ENCODE assay signal across 15 cellular contexts in genomic region chr10:61973169-61973568, GRCh38.
A peak's percentile ranks its signal among the peaks of the same experiment; 100 is the strongest.
DNase-seq lines count a peak whose midpoint lies in the region; ATAC-seq and TF ChIP-seq lines count a peak whose summit lies in the region.
"Had no signal": no experiment of that assay in that cellular context is flagged by ENCODE, and none has a peak within 500 bp of the region (broad histone marks: within the 10 kb centered on the region; RNA-seq: fewer than 3 reads in every experiment).

No MANE protein-coding gene starts in this region.

- no peak overlapping the region for H3K4me3 Mint-ChIP-seq in activated CD4-positive, alpha-beta memory T cell treated with anti-CD3 and anti-CD28 coated beads for 36 hours
- no peak overlapping the region for H3K4me3 Mint-ChIP-seq in activated CD4-positive, alpha-beta memory T cell treated with anti-CD3 and anti-CD28 coated beads, Interleukin-2, amount 10 ng/mL, durations not matched to agents 7 days and 5 days
- H3K4me3 Mint-ChIP-seq in naive B cell: peak overlapping the region in 4 of 8 donors; percentile 20 to 52 (median 28)
- H3K4me3 Mint-ChIP-seq in activated naive CD4-positive, alpha-beta T cell treated with anti-CD3 and anti-CD28 coated beads for 36 hours: no peak overlapping the region

- no peaks in the 10 kb centered on the region for H3K36me3 ChIP-seq in urinary bladder (ENCODE audit: insufficient read depth)

- H3K9me3 Mint-ChIP-seq in activated CD4-positive, alpha-beta memory T cell treated with anti-CD3 and anti-CD28 coated beads for 36 hours: peaks cover 11% of the 10 kb centered on the region
- peaks cover 10% of the 10 kb centered on the region for H3K9me3 Mint-ChIP-seq in activated CD4-positive, alpha-beta memory T cell treated with anti-CD3 and anti-CD28 coated beads, Interleukin-2, amount 10 ng/mL, durations not matched to agents 7 days and 5 days
- peaks cover 0 to 16% (median 9%) of the 10 kb centered on the region in 7 donors for H3K9me3 Mint-ChIP-seq in naive B cell
- peaks cover 8% of the 10 kb centered on the region for H3K9me3 Mint-ChIP-seq in activated naive CD4-positive, alpha-beta T cell treated with anti-CD3 and anti-CD28 coated beads for 36 hours

- H3K27ac ChIP-seq in coronary artery (peak overlapping the region; percentile 7 to 20), urinary bladder (ENCODE audit: low read depth) (peak overlapping the region; percentile 73)
- H3K27ac ChIP-seq: HL-60, parathyroid adenoma had no signal

- intact Hi-C loops in activated CD4-positive, alpha-beta memory T cell treated with anti-CD3 and anti-CD28 coated beads for 36 hours (cut with micrococcal nuclease): no loop called here
- intact Hi-C loops in activated naive CD4-positive, alpha-beta T cell treated with anti-CD3 and anti-CD28 coated beads for 36 hours (cut with micrococcal nuclease): no loop called here

- H3K27me3 Mint-ChIP-seq in activated CD4-positive, alpha-beta memory T cell treated with anti-CD3 and anti-CD28 coated beads for 36 hours: no peaks in the 10 kb centered on the region
- no peaks in the 10 kb centered on the region for H3K27me3 Mint-ChIP-seq in activated CD4-positive, alpha-beta memory T cell treated with anti-CD3 and anti-CD28 coated beads, Interleukin-2, amount 10 ng/mL, durations not matched to agents 7 days and 5 days
- H3K27me3 Mint-ChIP-seq in naive B cell: no peaks in the 10 kb centered on the region
- no peaks in the 10 kb centered on the region for H3K27me3 Mint-ChIP-seq in activated naive CD4-positive, alpha-beta T cell treated with anti-CD3 and anti-CD28 coated beads for 36 hours (ENCODE audit: low read depth)

- no peak overlapping the region for H3K4me3 ChIP-seq in coronary artery
- H3K4me3 ChIP-seq in urinary bladder (ENCODE audit: low read depth, low read length): no peak overlapping the region

- H3K4me1 Mint-ChIP-seq in activated CD4-positive, alpha-beta memory T cell treated with anti-CD3 and anti-CD28 coated beads for 36 hours (ENCODE audit: low read depth): peaks cover 67% of the 10 kb centered on the region
- H3K4me1 Mint-ChIP-seq in activated CD4-positive, alpha-beta memory T cell treated with anti-CD3 and anti-CD28 coated beads, Interleukin-2, amount 10 ng/mL, durations not matched to agents 7 days and 5 days: peaks cover 55% of the 10 kb centered on the region
- H3K4me1 Mint-ChIP-seq in naive B cell: peaks cover 39 to 67% (median 51%) of the 10 kb centered on the region in 3 donors
- H3K4me1 Mint-ChIP-seq in activated naive CD4-positive, alpha-beta T cell treated with anti-CD3 and anti-CD28 coated beads for 36 hours (ENCODE audit: low read depth): peaks cover 73% of the 10 kb centered on the region

- POLR2A ChIA-PET in activated CD4-positive, alpha-beta memory T cell treated with anti-CD3 and anti-CD28 coated beads for 36 hours (lab: Charles Lee): interaction anchor here (0.6 to 0.7 kb wide), 2 partner anchors 15 to 55 kb away, joined by 4 read pairs; no protein-coding TSS in a partner anchor
- POLR2A ChIA-PET in activated CD4-positive, alpha-beta memory T cell treated with anti-CD3 and anti-CD28 coated beads, Interleukin-2, amount 10 ng/mL, durations not matched to agents 7 days and 5 days (lab: Charles Lee): interaction anchor here (0.9 to 1.6 kb wide), 3 partner anchors 9 to 20 kb away, joined by 3 to 4 read pairs (median 4); no protein-coding TSS in a partner anchor

- WGBS in urinary bladder: 78% methylated on average over 2 of the region's 2 CpGs

- no peak for DNase-seq in activated CD4-positive, alpha-beta memory T cell treated with anti-CD3 and anti-CD28 coated beads for 36 hours
- no peak for DNase-seq in activated CD4-positive, alpha-beta memory T cell treated with anti-CD3 and anti-CD28 coated beads, Interleukin-2, amount 10 ng/mL, durations not matched to agents 7 days and 5 days
- no peak for DNase-seq in coronary artery (ENCODE audit: low spot score)
- DNase-seq in naive B cell: no peak
- no peak for DNase-seq in activated naive CD4-positive, alpha-beta T cell treated with anti-CD3 and anti-CD28 coated beads for 36 hours
- no peak for DNase-seq in NCI-H345 treated with DMSO at 0.1 percent for 48 hours (lab: John Stamatoyannopoulos, UW; ENCODE audit: unreplicated experiment)
- DNase-seq: effector memory CD4-positive, alpha-beta T cell; HCEC 1CT; NCI-H187 treated with DMSO at 0.1 percent for 48 hours; NCI-H526; T-helper 2 cell had no signal

- CTCF ChIA-PET in activated CD4-positive, alpha-beta memory T cell treated with anti-CD3 and anti-CD28 coated beads for 36 hours (lab: Charles Lee): interaction anchor here (1.2 kb wide), 1 partner anchor 272 kb away, joined by 4 read pairs; no protein-coding TSS in a partner anchor
- CTCF ChIA-PET in activated CD4-positive, alpha-beta memory T cell treated with anti-CD3 and anti-CD28 coated beads, Interleukin-2, amount 10 ng/mL, durations not matched to agents 7 days and 5 days (lab: Charles Lee): no interaction called here
- CTCF ChIA-PET in activated naive CD4-positive, alpha-beta T cell treated with anti-CD3 and anti-CD28 coated beads for 36 hours (lab: Charles Lee): no interaction called here

- peak; percentile 28 to 34 for ATAC-seq in naive B cell (ENCODE audit: low read depth in 2 of 2)
- no peak for ATAC-seq in GM18861 (IDR thresholded peaks at IDR 0.05; ENCODE audit: unreplicated experiment)

- peaks cover 61% of the 10 kb centered on the region for H3K36me3 Mint-ChIP-seq in activated CD4-positive, alpha-beta memory T cell treated with anti-CD3 and anti-CD28 coated beads for 36 hours
- peaks cover 72% of the 10 kb centered on the region for H3K36me3 Mint-ChIP-seq in activated CD4-positive, alpha-beta memory T cell treated with anti-CD3 and anti-CD28 coated beads, Interleukin-2, amount 10 ng/mL, durations not matched to agents 7 days and 5 days (ENCODE audit: low read depth)
- peaks cover 7 to 37% of the 10 kb centered on the region in 2 donors for H3K36me3 Mint-ChIP-seq in naive B cell
- peaks cover 72% of the 10 kb centered on the region for H3K36me3 Mint-ChIP-seq in activated naive CD4-positive, alpha-beta T cell treated with anti-CD3 and anti-CD28 coated beads for 36 hours (ENCODE audit: low read depth)

- H3K4me1 ChIP-seq in urinary bladder (ENCODE audit: insufficient read depth): peaks cover 2% of the 10 kb centered on the region
- H3K4me1 ChIP-seq: parathyroid adenoma had no signal

- TF ChIP-seq CTCF in coronary artery (IDR thresholded peaks at IDR 0.05): no peak

- H3K27ac Mint-ChIP-seq in activated CD4-positive, alpha-beta memory T cell treated with anti-CD3 and anti-CD28 coated beads for 36 hours: peak overlapping the region; percentile 20
- H3K27ac Mint-ChIP-seq in activated CD4-positive, alpha-beta memory T cell treated with anti-CD3 and anti-CD28 coated beads, Interleukin-2, amount 10 ng/mL, durations not matched to agents 7 days and 5 days: no peak overlapping the region
- peak overlapping the region; percentile 24 to 92 (median 84) for H3K27ac Mint-ChIP-seq in naive B cell
- no peak overlapping the region for H3K27ac Mint-ChIP-seq in activated naive CD4-positive, alpha-beta T cell treated with anti-CD3 and anti-CD28 coated beads for 36 hours

Comparison
In these comparisons a context has a peak if more than half of its experiments do, and no peak if none do; other contexts are left out.
1. H3K27ac Mint-ChIP-seq: peak in activated CD4-positive, alpha-beta memory T cell treated with anti-CD3 and anti-CD28 coated beads for 36 hours (single experiment) and naive B cell (6 of 6); none in activated CD4-positive, alpha-beta memory T cell treated with anti-CD3 and anti-CD28 coated beads, Interleukin-2, amount 10 ng/mL, durations not matched to agents 7 days and 5 days (single experiment) and activated naive CD4-positive, alpha-beta T cell treated with anti-CD3 and anti-CD28 coated beads for 36 hours (single experiment).